In the genomic region with DNA sequence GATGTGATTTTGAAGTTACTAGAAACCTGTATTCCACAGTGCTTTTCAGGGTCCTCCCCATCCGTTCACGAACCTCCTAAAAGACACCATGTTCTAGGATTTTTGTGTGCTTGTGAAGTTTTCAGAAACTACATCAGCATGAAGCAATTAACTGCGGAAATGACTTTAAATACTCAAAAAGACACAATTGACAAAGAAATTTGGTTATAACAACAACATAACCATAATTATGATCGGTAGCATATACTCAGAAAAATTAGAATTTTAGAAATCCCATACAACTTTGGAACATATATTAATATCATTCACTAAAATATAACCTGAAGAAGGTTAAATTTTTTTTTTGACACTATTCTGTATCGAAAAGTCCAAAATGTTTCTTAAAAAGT, we compare ENCODE assay signal across 8 cellular contexts. TPM values are rescaled to one million over a fixed set of nuclear protein-coding genes. Genes with fewer than 3 reads are reported as not detected.
DNase-seq lines count a peak whose midpoint lies in the region; ATAC-seq and TF ChIP-seq lines count a peak whose summit lies in the region.

No MANE protein-coding gene starts in this region.

- POLR2A ChIA-PET in IMR-90 (lab: Charles Lee; ENCODE audit: unreplicated experiment) = no interaction called here

- peak overlapping the region; percentile 95; the same call in 1 of the 2 replicates for H3K14ac ChIP-seq in IMR-90 (replicated peaks; ENCODE audit: low read depth, low read length)

- H3K4me3 ChIP-seq in IMR-90 (ENCODE audit: insufficient read depth, low read depth, low read length) = peak overlapping the region; percentile 78
- H3K4me3 ChIP-seq in mucosa of rectum (ENCODE audit: low read length in 2 of 2) = peak overlapping the region; percentile 84 to 90

- no peak overlapping the region; the same call in 1 of the 2 replicates for H3K23ac ChIP-seq in IMR-90 (ENCODE audit: low read depth, low read length)

- H2BK20ac ChIP-seq in IMR-90 (ENCODE audit: low read depth, low read length) = no peak overlapping the region

- CTCF ChIA-PET in IMR-90 (lab: Yijun Ruan, JAX) = no interaction called here

- H3K36me3 Mint-ChIP-seq in central memory CD8-positive, alpha-beta T cell (ENCODE audit: insufficient read depth) = peaks cover 15% of the 10 kb centered on the region

- peak overlapping the region; percentile 96 for H4K5ac ChIP-seq in IMR-90 (ENCODE audit: low read depth, low read length)

- H3K79me1 ChIP-seq in IMR-90 (ENCODE audit: low read depth in 1 of 2, low read length in 2 of 2) = peaks cover 0 to 6% of the 10 kb centered on the region in 2 experiments; a peak in 2 of 4 replicates

- H2AFZ ChIP-seq in IMR-90 (replicated peaks; ENCODE audit: low read length, poor library complexity) = peak overlapping the region; percentile 96

- H3K4me1 ChIP-seq in IMR-90 (ENCODE audit: control insufficient read depth, insufficient read depth, low read length) (peaks cover 7% of the 10 kb centered on the region), mucosa of rectum (ENCODE audit: control insufficient read depth in 2 of 2, insufficient read depth in 2 of 2, low read length in 2 of 2) (peaks cover 8 to 10% of the 10 kb centered on the region in 2 donors)

- H4K20me1 ChIP-seq in IMR-90 (ENCODE audit: insufficient read depth, low read length) = no peaks in the 10 kb centered on the region

- H2AK9ac ChIP-seq in IMR-90 (replicated peaks; ENCODE audit: low read depth, low read length, poor library complexity) = peak overlapping the region; percentile 46

- H3K18ac ChIP-seq in IMR-90 (ENCODE audit: low read depth, low read length) = no peak overlapping the region

- ATAC-seq in IMR-90 (ENCODE audit: low read depth) (no peak), HG03442 (IDR thresholded peaks at IDR 0.05; ENCODE audit: unreplicated experiment) (no peak)
- no peak for ATAC-seq in central memory CD8-positive, alpha-beta T cell (replicated peaks; ENCODE audit: extremely low read depth, poor library complexity, severe bottlenecking)

- no peaks in the 10 kb centered on the region for H3K27me3 ChIP-seq in IMR-90 (ENCODE audit: control insufficient read depth, insufficient read depth, low read length)
- no peaks in the 10 kb centered on the region for H3K27me3 ChIP-seq in mucosa of rectum (ENCODE audit: control insufficient read depth in 2 of 2, insufficient read depth in 2 of 2, low read length in 2 of 2)

- peak overlapping the region; percentile 93 for H3K4ac ChIP-seq in IMR-90 (ENCODE audit: low read depth, low read length)

- H3K9me3 ChIP-seq in IMR-90 (ENCODE audit: control insufficient read depth, insufficient read depth, low read length) (no peaks in the 10 kb centered on the region), mucosa of rectum (ENCODE audit: control insufficient read depth in 2 of 2, low read length in 2 of 2) (no peaks in the 10 kb centered on the region)

- H2BK5ac ChIP-seq in IMR-90 (ENCODE audit: low read depth, low read length, poor library complexity, severe bottlenecking) = peak overlapping the region; percentile 92

- H3K4me1 Mint-ChIP-seq in central memory CD8-positive, alpha-beta T cell = peaks cover 20% of the 10 kb centered on the region

- TF ChIP-seq RAD21 in IMR-90 (IDR thresholded peaks at IDR 0.05; ENCODE audit: low read length) = no peak

- H4K8ac ChIP-seq in IMR-90 (ENCODE audit: low read depth in 2 of 2, low read length in 2 of 2) = peak overlapping the region; percentile 55 to 97

- intact Hi-C loops in IMR-90 (cut with micrococcal nuclease) = no loop called here

- dilution Hi-C loops in IMR-90 (cut with HindIII; ENCODE audit: low sequenced_read_pairs, unreplicated experiment) = no loop called here

- TF ChIP-seq CTCF in 22Rv1 (IDR thresholded peaks at IDR 0.05) (no peak), IMR-90 (conservative IDR thresholded peaks at IDR 0.05; ENCODE audit: low read depth, low read length) (no peak)

- DNase-seq in IMR-90 (no peak), midbrain (lab: John Stamatoyannopoulos, UW) (no peak), cortex of kidney (lab: John Stamatoyannopoulos, UW) (no peak)
- no peak for DNase-seq in central memory CD8-positive, alpha-beta T cell (ENCODE audit: low spot score in 2 of 2)
- DNase-seq in effector CD8-positive, alpha-beta T cell (lab: John Stamatoyannopoulos, UW) = no peak

- peaks cover 5% of the 10 kb centered on the region for H3K9me1 ChIP-seq in IMR-90 (ENCODE audit: insufficient read depth, low read length)

- peak overlapping the region; percentile 91; the same call in 1 of the 2 replicates for H3K9ac ChIP-seq in IMR-90 (ENCODE audit: low read depth, low read length)
- peak overlapping the region; percentile 81 to 92 for H3K9ac ChIP-seq in mucosa of rectum (ENCODE audit: low read depth in 1 of 2, low read length in 2 of 2)

- no peak overlapping the region for H2BK15ac ChIP-seq in IMR-90 (ENCODE audit: low read depth, low read length)

- H3K27me3 Mint-ChIP-seq in central memory CD8-positive, alpha-beta T cell = no peaks in the 10 kb centered on the region

- no peaks in the 10 kb centered on the region for H3K9me3 Mint-ChIP-seq in central memory CD8-positive, alpha-beta T cell

- BruUV-seq in IMR-90 (replicated peaks; lab: Mats Ljungman, UMichigan) = no TSS peak

- no CpG with 5 or more reads among the region's 5 CpGs for WGBS in IMR-90 (ENCODE audit: extremely low coverage in 2 of 2, insufficient read length in 1 of 2), 2 experiments

- H3K36me3 ChIP-seq in IMR-90 (ENCODE audit: control insufficient read depth, insufficient read depth, low read length) (no peaks in the 10 kb centered on the region), mucosa of rectum (ENCODE audit: control insufficient read depth in 2 of 2, insufficient read depth in 2 of 2, low read length in 2 of 2) (no peaks in the 10 kb centered on the region)

- H3K4me2 ChIP-seq in IMR-90 (ENCODE audit: low read depth, low read length) = peak overlapping the region; percentile 76

- TF ChIP-seq POLR2A in IMR-90 (IDR thresholded peaks at IDR 0.05; ENCODE audit: low read depth, low read length) = no peak

- H3K27ac ChIP-seq in 22Rv1 (peak overlapping the region; percentile 89), IMR-90 (ENCODE audit: insufficient read depth, low read length) (peak overlapping the region; percentile 91), mucosa of rectum (ENCODE audit: low read depth in 2 of 2, low read length in 2 of 2) (peak overlapping the region; percentile 90 to 96)

- no peak overlapping the region for H2BK120ac ChIP-seq in IMR-90 (ENCODE audit: low read depth, low read length)

- in situ Hi-C loops in IMR-90 (cut with MboI; ENCODE audit: low sequenced_read_pairs) = no loop called here

- H3K27ac Mint-ChIP-seq in central memory CD8-positive, alpha-beta T cell (ENCODE audit: low read depth) = peak overlapping the region; percentile 90

- no peak overlapping the region for H4K91ac ChIP-seq in IMR-90 (ENCODE audit: insufficient read depth, low read depth, low read length)

- peak overlapping the region; percentile 87 for H3K56ac ChIP-seq in IMR-90 (ENCODE audit: extremely low read depth, insufficient read depth, low read length)

- no peak overlapping the region; the same call in 1 of the 2 replicates for H2AK5ac ChIP-seq in IMR-90 (ENCODE audit: low read depth, low read length)

- H3K4me3 Mint-ChIP-seq in central memory CD8-positive, alpha-beta T cell = peak overlapping the region; percentile 78

TF ChIP-seq in IMR-90, 13 proteins besides CTCF, POLR2A, EP300 and RAD21:
- TF ChIP-seq ELK1 (IDR thresholded peaks at IDR 0.05; ENCODE audit: borderline replicate concordance, low read depth, low read length) = no peak
- no peak for TF ChIP-seq BHLHE40 (IDR thresholded peaks at IDR 0.05; ENCODE audit: low read depth, low read length)
- no peak for TF ChIP-seq MXI1 (IDR thresholded peaks at IDR 0.05; ENCODE audit: borderline replicate concordance, low read depth, low read length)
- no peak for TF ChIP-seq USF2 (IDR thresholded peaks at IDR 0.05; ENCODE audit: low read depth, low read length)
- no peak for TF ChIP-seq SMC3 (IDR thresholded peaks at IDR 0.05; ENCODE audit: low read depth, low read length)
- TF ChIP-seq FOS (IDR thresholded peaks at IDR 0.05; ENCODE audit: low read depth, low read length) = no peak
- no peak for TF ChIP-seq CHD1 (IDR thresholded peaks at IDR 0.05; ENCODE audit: low read depth, low read length)
- no peak for TF ChIP-seq MAFK (IDR thresholded peaks at IDR 0.05; ENCODE audit: low read depth, low read length)
- TF ChIP-seq CEBPB (IDR thresholded peaks at IDR 0.05; ENCODE audit: low read depth, low read length) = no peak
- no peak for TF ChIP-seq RCOR1 (IDR thresholded peaks at IDR 0.05; ENCODE audit: insufficient replicate concordance, low read length)
- no peak for TF ChIP-seq RFX5 (IDR thresholded peaks at IDR 0.05; ENCODE audit: low read depth, low read length)
- no peak for TF ChIP-seq NFE2L2 (IDR thresholded peaks at IDR 0.05; ENCODE audit: low read depth, low read length)
- no peak for TF ChIP-seq MAZ (IDR thresholded peaks at IDR 0.05; ENCODE audit: borderline replicate concordance, low read depth, low read length)
TF ChIP-seq in IMR-90: peak in this region for 0.

RNA-seq across cellular contexts. Expression of gene FAM20C, which starts 43.8 kb away (rescaled TPM):
- 7.7 and 8.9 TPM in 2 replicates for total RNA-seq in IMR-90 (2012; rRNA removed)
- 36.6 and 38.2 TPM in 2 replicates for polyA plus RNA-seq in IMR-90 (2012; rRNA removed)
- 36.5 and 56.4 TPM in 2 replicates for polyA plus RNA-seq in IMR-90 (2012; cell fraction: cytosol; rRNA removed)
- polyA plus RNA-seq in IMR-90 (2012; cell fraction: nucleus; rRNA removed; ENCODE audit: low replicate concordance) = 38.9 and 55.0 TPM in 2 replicates
